Comparison of ENCODE assay signal across 8 cellular contexts in genomic region chr1:47511825-47512224, GRCh38.
"Had no signal": no experiment of that assay in that cellular context is flagged by ENCODE, and none has a peak within 500 bp of the region (broad histone marks: within the 10 kb centered on the region; RNA-seq: fewer than 3 reads in every experiment).

No MANE protein-coding gene starts in this region.

- DNase-seq: GOT3, H9, HCEC 1CT, HFFc6, KG1 had no signal

- FAIRE-seq: H54, HTR-8/SVneo had no signal

- H3K4me3 Mint-ChIP-seq: H9, HFFc6, IgD-negative memory B cell had no signal

- H3K27ac Mint-ChIP-seq: H9, HFFc6, IgD-negative memory B cell had no signal
